In genomic region chr6:52664991-52665686, GRCh38 we compare ENCODE assay signal across 8 cellular contexts. TPM values are rescaled to one million over a fixed set of nuclear protein-coding genes. Genes with fewer than 3 reads are reported as not detected.
DNase-seq lines count a peak whose midpoint lies in the region; ATAC-seq and TF ChIP-seq lines count a peak whose summit lies in the region.

No MANE protein-coding gene starts in this region.

- peaks cover 13% of the 10 kb centered on the region for H3K4me1 Mint-ChIP-seq in T-helper 2 cell treated with Interferon-gamma antibody and Interleukin-4, amounts not matched to agents 5 μg/mL and 100 μg/mL, for 36 hours (ENCODE audit: low read depth)

- peaks cover 4% of the 10 kb centered on the region for H3K36me3 Mint-ChIP-seq in T-helper 2 cell treated with Interferon-gamma antibody and Interleukin-4, amounts not matched to agents 5 μg/mL and 100 μg/mL, for 36 hours (ENCODE audit: low read depth)

- H3K4me1 ChIP-seq in cardiac muscle cell (ENCODE audit: low read depth) (peaks cover 4% of the 10 kb centered on the region), liver (ENCODE audit: control insufficient read depth in 4 of 4, insufficient read depth in 4 of 4, low read length in 3 of 4) (peaks cover 2 to 57% (median 32%) of the 10 kb centered on the region in 4 donors), urinary bladder (ENCODE audit: insufficient read depth) (no peaks in the 10 kb centered on the region)

- intact Hi-C loops in Right ventricle myocardium inferior (cut with DNase I), result loop anchor here (5.0 to 10.0 kb wide), 5 partner anchors 73 to 383 kb away; partner anchors contain the start of genes GSTA4, MCM3 and TRAM2

- H3K27ac ChIP-seq in cardiac muscle cell (no peak overlapping the region), liver (ENCODE audit: low read depth in 1 of 2, low read length in 2 of 2) (peak overlapping the region in 1 of 2 donors; percentile 81), urinary bladder (ENCODE audit: low read depth) (no peak overlapping the region)

- peak overlapping the region; percentile 51 to 87 for H3K9ac ChIP-seq in liver (ENCODE audit: low read depth in 1 of 2, low read length in 2 of 2)

- no peaks in the 10 kb centered on the region for H3K36me3 ChIP-seq in cardiac muscle cell
- peaks cover 0 to 3% (median under 1%) of the 10 kb centered on the region in 4 donors for H3K36me3 ChIP-seq in liver (ENCODE audit: control insufficient read depth in 4 of 4, insufficient read depth in 3 of 4, low read depth in 1 of 4, low read length in 3 of 4)
- H3K36me3 ChIP-seq in urinary bladder (ENCODE audit: insufficient read depth), result no peaks in the 10 kb centered on the region

- TF ChIP-seq CTCF in cardiac muscle cell (IDR thresholded peaks at IDR 0.05; ENCODE audit: low read depth, low read length), result no peak
- TF ChIP-seq CTCF in astrocyte of the spinal cord (IDR thresholded peaks at IDR 0.05; ENCODE audit: low read depth, low read length), result no peak
- TF ChIP-seq CTCF in liver (IDR thresholded peaks at IDR 0.05; ENCODE audit: low read depth, low read length, missing input control), result no peak

- no peak for TF ChIP-seq RAD21 in liver (IDR thresholded peaks at IDR 0.05)

- 34% methylated on average over 10 of the region's 10 CpGs for WGBS in liver
- WGBS in urinary bladder, result 78% methylated on average over 10 of the region's 10 CpGs

- peak overlapping the region; percentile 69 for H3K4me3 ChIP-seq in cardiac muscle cell
- H3K4me3 ChIP-seq in astrocyte of the spinal cord (ENCODE audit: low read depth, low read length), result peak overlapping the region; percentile 74
- peak overlapping the region; percentile 66 to 91 (median 85) for H3K4me3 ChIP-seq in liver (ENCODE audit: low read depth in 1 of 3, low read length in 3 of 3)
- H3K4me3 ChIP-seq in urinary bladder (ENCODE audit: low read depth, low read length), result peak overlapping the region; percentile 47

- H3K27me3 Mint-ChIP-seq in T-helper 2 cell treated with Interferon-gamma antibody and Interleukin-4, amounts not matched to agents 5 μg/mL and 100 μg/mL, for 36 hours (ENCODE audit: low read depth), result no peaks in the 10 kb centered on the region

- ATAC-seq in Right ventricle myocardium inferior, result no peak

- H3K9me3 ChIP-seq in cardiac muscle cell (ENCODE audit: low read depth) (no peaks in the 10 kb centered on the region), liver (ENCODE audit: control insufficient read depth in 4 of 4, low read length in 3 of 4) (no peaks in the 10 kb centered on the region)

- no peaks in the 10 kb centered on the region for H3K9me3 Mint-ChIP-seq in T-helper 2 cell treated with Interferon-gamma antibody and Interleukin-4, amounts not matched to agents 5 μg/mL and 100 μg/mL, for 36 hours

- no peak overlapping the region for H3K4me3 Mint-ChIP-seq in T-helper 2 cell treated with Interferon-gamma antibody and Interleukin-4, amounts not matched to agents 5 μg/mL and 100 μg/mL, for 36 hours

- in situ Hi-C loops in astrocyte of the spinal cord (cut with HindIII; ENCODE audit: low sequenced_read_pairs), result loop anchor here (25.0 kb wide), 1 partner anchor 378 kb away; the partner anchor contains the start of gene MCM3

- no peak overlapping the region for H3K27ac Mint-ChIP-seq in T-helper 2 cell treated with Interferon-gamma antibody and Interleukin-4, amounts not matched to agents 5 μg/mL and 100 μg/mL, for 36 hours

- DNase-seq in cardiac muscle cell (ENCODE audit: low read depth in 1 of 2, low spot score in 1 of 2) (no peak), Right ventricle myocardium inferior (ENCODE audit: missing footprints) (no peak), astrocyte of the spinal cord (ENCODE audit: low read depth, low spot score) (no peak), NCI-H226 (no peak)
- no peak for DNase-seq in stimulated activated CD4-positive, alpha-beta T cell treated with anti-CD3 and anti-CD28 coated beads, Interleukin-4, amount 100 ng/mL, for 1 hour
- no peak for DNase-seq in T-helper 2 cell treated with Interferon-gamma antibody and Interleukin-4, amounts not matched to agents 5 μg/mL and 100 μg/mL, for 36 hours (ENCODE audit: low spot score)

- H3K27me3 ChIP-seq in cardiac muscle cell, result peaks cover 4% of the 10 kb centered on the region
- no peaks in the 10 kb centered on the region for H3K27me3 ChIP-seq in liver (ENCODE audit: control insufficient read depth in 4 of 4, insufficient read depth in 4 of 4, low read length in 3 of 4)

TF ChIP-seq in liver, 16 proteins besides CTCF, POLR2A, EP300 and RAD21:
- no peak for TF ChIP-seq MAX (IDR thresholded peaks at IDR 0.05)
- TF ChIP-seq TAF1 (conservative IDR thresholded peaks at IDR 0.05), result no peak
- TF ChIP-seq REST (IDR thresholded peaks at IDR 0.05), result no peak
- TF ChIP-seq HNF4A (conservative IDR thresholded peaks at IDR 0.05), result no peak
- no peak for TF ChIP-seq YY1 (IDR thresholded peaks at IDR 0.05)
- TF ChIP-seq GABPA (IDR thresholded peaks at IDR 0.05 in 1 of 2, conservative IDR thresholded peaks at IDR 0.05 in 1 of 2), result no peak

RNA-seq across cellular contexts. Expression of gene TMEM14A, which starts 5.8 kb away (rescaled TPM):
- 10.7 and 12.2 TPM in 2 replicates for total RNA-seq in cardiac muscle cell
- polyA plus RNA-seq in cardiac muscle cell, result 24.5 and 34.4 TPM in 2 replicates
- 8.7 TPM for total RNA-seq in Right ventricle myocardium inferior
- 10 to 100 TPM; 15.6 to 22.9 TPM for total RNA-seq in liver
- polyA plus RNA-seq in liver, result 10 to 100 TPM; 23.0 to 63.6 TPM
- total RNA-seq in urinary bladder, result 34.2 TPM
- 36.4 TPM for polyA plus RNA-seq in urinary bladder
